9 cellular contexts compared by ENCODE assay signal in genomic region chr1:46489638-46490602, GRCh38. TPM values are rescaled to one million over a fixed set of nuclear protein-coding genes. Genes with fewer than 3 reads are reported as not detected.
DNase-seq lines count a peak whose midpoint lies in the region; ATAC-seq and TF ChIP-seq lines count a peak whose summit lies in the region.
"Had no signal": no experiment of that assay in that cellular context is flagged by ENCODE, and none has a peak within 500 bp of the region (broad histone marks: within the 10 kb centered on the region; RNA-seq: fewer than 3 reads in every experiment).

DMBX1 (plus strand) TSS chr1:46489836; CDS start chr1:46507011, 17,175 bp downstream.

- no peak for TF ChIP-seq EP300 in sigmoid colon (IDR thresholded peaks at IDR 0.05)

- 1 to 3% methylated on average over 93 of the region's 93 CpGs for WGBS in sigmoid colon, 2 donors

- peak; percentile 33 for DNase-seq in GM12865 (ENCODE audit: low read depth)
- peak; percentile 38 for DNase-seq in NCI-H1048 (lab: John Stamatoyannopoulos, UW)
- peak; percentile 57 to 71 for DNase-seq in activated T-cell treated with anti-CD3 and anti-CD28 coated beads, Interleukin-2, amount 50 U/mL, for 48 hours
- no peak for DNase-seq in left ventricle myocardium superior
- DNase-seq in sigmoid colon, result no peak
- DNase-seq in anterior cingulate cortex (lab: John Stamatoyannopoulos, UW), result no peak
- no peak for DNase-seq in activated gamma-delta T cell treated with Interleukin-2 at 50 U/mL for 16 hours

- no peak for TF ChIP-seq CTCF in GM12865 (IDR thresholded peaks at IDR 0.05; ENCODE audit: insufficient read depth, low read depth, low read length, missing control alignments)
- no peak for TF ChIP-seq CTCF in sigmoid colon (IDR thresholded peaks at IDR 0.05)

- no peak within 1 kb of the TSS for H3K27ac ChIP-seq in sigmoid colon

- no peak for TF ChIP-seq POLR2A in sigmoid colon (IDR thresholded peaks at IDR 0.05)

- intact Hi-C loops in left ventricle myocardium superior (cut with micrococcal nuclease), result no loop called here
- intact Hi-C loops in sigmoid colon (cut with DNase I), result loop anchor here (2.0 kb wide), 1 partner anchor 23 kb away; no protein-coding TSS in a partner anchor

- H3K4me1 ChIP-seq in sigmoid colon, result peaks cover 0 to 28% (median 22%) of the 10 kb centered on the region in 4 donors

- H3K4me3 ChIP-seq in GM12865 (ENCODE audit: low read depth, low read length) (no peak within 1 kb of the TSS), sigmoid colon (peak within 1 kb of the TSS in 3 of 4 donors; percentile 23 to 44 (median 38))

- H3K36me3 ChIP-seq in sigmoid colon, result no peaks in the 10 kb centered on the region

- H3K9me3 ChIP-seq in sigmoid colon, result no peaks in the 10 kb centered on the region

- peak; percentile 63 for ATAC-seq in left ventricle myocardium superior
- ATAC-seq in GM18909 (IDR thresholded peaks at IDR 0.05; ENCODE audit: poor library complexity, unreplicated experiment), result no peak

- peaks cover 70 to 100% (median 95%) of the 10 kb centered on the region in 3 donors for H3K27me3 ChIP-seq in sigmoid colon

RNA-seq across cellular contexts. Expression of gene DMBX1, which starts in this region (rescaled TPM):
- total RNA-seq in left ventricle myocardium superior, result not detected
- total RNA-seq in sigmoid colon, result not detected
- not detected for polyA plus RNA-seq in sigmoid colon
- total RNA-seq: T-helper 1 cell treated with Interleukin-12 subunit alpha and Interleukin-12 subunit beta and Interleukin-4 antibody, amounts not matched to agents 30 ng/mL and 1 ng/mL, for 36 hours had no signal

Comparison
In these comparisons a context has a peak if more than half of its experiments do, and no peak if none do; other contexts are left out.
1. Peak in ATAC-seq in left ventricle myocardium superior; RNA of the gene not detected or under 1 TPM.
2. DNase-seq: peak in GM12865 (single experiment), NCI-H1048 (single experiment) and activated T-cell treated with anti-CD3 and anti-CD28 coated beads, Interleukin-2, amount 50 U/mL, for 48 hours (2 of 2); none in left ventricle myocardium superior (single experiment), sigmoid colon (single experiment), anterior cingulate cortex (0 of 58) and activated gamma-delta T cell treated with Interleukin-2 at 50 U/mL for 16 hours (single experiment).